ENCODE assay signal across 1 cellular context in genomic region chr16:68355447-68356248, GRCh38.
TF ChIP-seq lines count a peak whose summit lies in the region.

No MANE protein-coding gene starts in this region.

TF ChIP-seq in SK-N-SH, 30 proteins besides CTCF, POLR2A, EP300 and RAD21 (continued from another document):
- TF ChIP-seq, protein P1, sequence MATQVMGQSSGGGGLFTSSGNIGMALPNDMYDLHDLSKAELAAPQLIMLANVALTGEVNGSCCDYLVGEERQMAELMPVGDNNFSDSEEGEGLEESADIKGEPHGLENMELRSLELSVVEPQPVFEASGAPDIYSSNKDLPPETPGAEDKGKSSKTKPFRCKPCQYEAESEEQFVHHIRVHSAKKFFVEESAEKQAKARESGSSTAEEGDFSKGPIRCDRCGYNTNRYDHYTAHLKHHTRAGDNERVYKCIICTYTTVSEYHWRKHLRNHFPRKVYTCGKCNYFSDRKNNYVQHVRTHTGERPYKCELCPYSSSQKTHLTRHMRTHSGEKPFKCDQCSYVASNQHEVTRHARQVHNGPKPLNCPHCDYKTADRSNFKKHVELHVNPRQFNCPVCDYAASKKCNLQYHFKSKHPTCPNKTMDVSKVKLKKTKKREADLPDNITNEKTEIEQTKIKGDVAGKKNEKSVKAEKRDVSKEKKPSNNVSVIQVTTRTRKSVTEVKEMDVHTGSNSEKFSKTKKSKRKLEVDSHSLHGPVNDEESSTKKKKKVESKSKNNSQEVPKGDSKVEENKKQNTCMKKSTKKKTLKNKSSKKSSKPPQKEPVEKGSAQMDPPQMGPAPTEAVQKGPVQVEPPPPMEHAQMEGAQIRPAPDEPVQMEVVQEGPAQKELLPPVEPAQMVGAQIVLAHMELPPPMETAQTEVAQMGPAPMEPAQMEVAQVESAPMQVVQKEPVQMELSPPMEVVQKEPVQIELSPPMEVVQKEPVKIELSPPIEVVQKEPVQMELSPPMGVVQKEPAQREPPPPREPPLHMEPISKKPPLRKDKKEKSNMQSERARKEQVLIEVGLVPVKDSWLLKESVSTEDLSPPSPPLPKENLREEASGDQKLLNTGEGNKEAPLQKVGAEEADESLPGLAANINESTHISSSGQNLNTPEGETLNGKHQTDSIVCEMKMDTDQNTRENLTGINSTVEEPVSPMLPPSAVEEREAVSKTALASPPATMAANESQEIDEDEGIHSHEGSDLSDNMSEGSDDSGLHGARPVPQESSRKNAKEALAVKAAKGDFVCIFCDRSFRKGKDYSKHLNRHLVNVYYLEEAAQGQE (IDR thresholded peaks at IDR 0.05; ENCODE audit: low read depth, low read length), result no peak
- TF ChIP-seq FOXJ3 (CRISPR knock-in tag; IDR thresholded peaks at IDR 0.05) (no peak), CHD2 (IDR thresholded peaks at IDR 0.05; ENCODE audit: low read length, partially characterized antibody) (no peak), FOXM1 (IDR thresholded peaks at IDR 0.05; ENCODE audit: low read depth) (no peak), MEF2A (IDR thresholded peaks at IDR 0.05; ENCODE audit: borderline replicate concordance, low read depth) (no peak), SIN3A (IDR thresholded peaks at IDR 0.05; ENCODE audit: borderline replicate concordance, low read depth, low read length) (no peak), TAF1 (IDR thresholded peaks at IDR 0.05; ENCODE audit: borderline replicate concordance, low read depth, low read length) (no peak), USF2 (IDR thresholded peaks at IDR 0.05; ENCODE audit: borderline replicate concordance, low read depth, low read length) (no peak), SMC3 (IDR thresholded peaks at IDR 0.05; ENCODE audit: low read depth, low read length) (no peak), NFIC (IDR thresholded peaks at IDR 0.05; ENCODE audit: borderline replicate concordance) (no peak), TCF12 (IDR thresholded peaks at IDR 0.05) (no peak), PBX3 (IDR thresholded peaks at IDR 0.05) (no peak), YY1 (IDR thresholded peaks at IDR 0.05; ENCODE audit: low read depth) (no peak), TEAD4 (IDR thresholded peaks at IDR 0.05; ENCODE audit: borderline replicate concordance, insufficient read depth) (no peak)
- TF ChIP-seq, protein P2, sequence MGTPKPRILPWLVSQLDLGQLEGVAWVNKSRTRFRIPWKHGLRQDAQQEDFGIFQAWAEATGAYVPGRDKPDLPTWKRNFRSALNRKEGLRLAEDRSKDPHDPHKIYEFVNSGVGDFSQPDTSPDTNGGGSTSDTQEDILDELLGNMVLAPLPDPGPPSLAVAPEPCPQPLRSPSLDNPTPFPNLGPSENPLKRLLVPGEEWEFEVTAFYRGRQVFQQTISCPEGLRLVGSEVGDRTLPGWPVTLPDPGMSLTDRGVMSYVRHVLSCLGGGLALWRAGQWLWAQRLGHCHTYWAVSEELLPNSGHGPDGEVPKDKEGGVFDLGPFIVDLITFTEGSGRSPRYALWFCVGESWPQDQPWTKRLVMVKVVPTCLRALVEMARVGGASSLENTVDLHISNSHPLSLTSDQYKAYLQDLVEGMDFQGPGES (IDR thresholded peaks at IDR 0.05; ENCODE audit: low read depth, low read length), result no peak
- TF ChIP-seq, protein P3, sequence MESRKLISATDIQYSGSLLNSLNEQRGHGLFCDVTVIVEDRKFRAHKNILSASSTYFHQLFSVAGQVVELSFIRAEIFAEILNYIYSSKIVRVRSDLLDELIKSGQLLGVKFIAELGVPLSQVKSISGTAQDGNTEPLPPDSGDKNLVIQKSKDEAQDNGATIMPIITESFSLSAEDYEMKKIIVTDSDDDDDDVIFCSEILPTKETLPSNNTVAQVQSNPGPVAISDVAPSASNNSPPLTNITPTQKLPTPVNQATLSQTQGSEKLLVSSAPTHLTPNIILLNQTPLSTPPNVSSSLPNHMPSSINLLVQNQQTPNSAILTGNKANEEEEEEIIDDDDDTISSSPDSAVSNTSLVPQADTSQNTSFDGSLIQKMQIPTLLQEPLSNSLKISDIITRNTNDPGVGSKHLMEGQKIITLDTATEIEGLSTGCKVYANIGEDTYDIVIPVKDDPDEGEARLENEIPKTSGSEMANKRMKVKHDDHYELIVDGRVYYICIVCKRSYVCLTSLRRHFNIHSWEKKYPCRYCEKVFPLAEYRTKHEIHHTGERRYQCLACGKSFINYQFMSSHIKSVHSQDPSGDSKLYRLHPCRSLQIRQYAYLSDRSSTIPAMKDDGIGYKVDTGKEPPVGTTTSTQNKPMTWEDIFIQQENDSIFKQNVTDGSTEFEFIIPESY (IDR thresholded peaks at IDR 0.05; ENCODE audit: borderline replicate concordance, low read depth), result no peak
TF ChIP-seq in SK-N-SH: peak in this region for 0.
